9 cellular contexts compared by ENCODE assay signal in the genomic region with DNA sequence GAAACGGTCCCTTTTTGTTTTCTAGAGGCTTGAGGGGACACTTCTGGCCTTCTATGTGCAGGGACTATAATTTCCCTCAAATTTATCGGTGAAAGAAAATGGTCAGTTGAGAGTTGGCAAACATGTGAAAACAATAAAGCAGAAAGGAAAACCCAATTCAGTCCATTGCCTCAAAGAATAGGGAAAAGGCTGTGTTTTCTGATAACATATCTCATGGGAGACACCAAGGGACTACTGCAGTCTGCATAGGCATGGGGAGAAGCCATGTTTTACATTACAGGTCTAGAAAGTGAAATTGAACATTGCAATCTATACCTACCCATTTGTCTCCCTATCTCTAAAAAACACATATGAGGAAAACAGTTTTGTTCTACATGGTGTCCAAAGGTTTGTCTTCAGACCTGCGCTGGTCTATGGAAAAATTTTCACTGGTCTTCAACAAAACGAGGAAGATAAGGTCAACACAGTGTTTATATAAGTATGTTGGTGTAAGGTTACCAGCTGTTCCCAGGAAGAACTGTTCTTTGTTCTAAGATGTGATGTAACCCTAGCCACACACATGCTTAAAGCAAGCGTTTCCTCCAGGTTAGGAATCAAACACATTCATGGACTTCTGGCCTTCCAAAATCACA.
DNase-seq lines count a peak whose midpoint lies in the region; ATAC-seq, FAIRE-seq and TF ChIP-seq lines count a peak whose summit lies in the region.
"Had no signal": no experiment of that assay in that cellular context is flagged by ENCODE, and none has a peak within 500 bp of the region (broad histone marks: within the 10 kb centered on the region; RNA-seq: fewer than 3 reads in every experiment).

No MANE protein-coding gene starts in this region.

- in situ Hi-C loops in K562 (cut with MboI) = no loop called here

- H3K9me3 ChIP-seq in K562 (replicated peaks; ENCODE audit: control insufficient read depth, insufficient read depth, low read depth, low read length) = peaks cover 5% of the 10 kb centered on the region; the same call in 1 of the 2 replicates
- no peaks in the 10 kb centered on the region for H3K9me3 ChIP-seq in mesenchymal stem cell (ENCODE audit: control insufficient read depth, low read length)

- no peaks in the 10 kb centered on the region for H4K20me1 ChIP-seq in K562 (replicated peaks; ENCODE audit: control insufficient read depth, insufficient read depth, low read length)

- WGBS in K562 (ENCODE audit: insufficient coverage, low coverage, missing lambda C conversion rate) = 4% methylated on average over 5 of the region's 5 CpGs
- 60% methylated on average over 5 of the region's 5 CpGs for WGBS in mesenchymal stem cell

- H3K18ac ChIP-seq in mesenchymal stem cell (ENCODE audit: low read depth in 1 of 2, low read length in 2 of 2) = peak overlapping the region in 1 of 2 experiments; percentile 54

- H2AFZ ChIP-seq in K562 (ENCODE audit: low read depth, low read length) (peak overlapping the region; percentile 89), mesenchymal stem cell (ENCODE audit: low read depth, low read length) (no peak overlapping the region)

- H3K36me3 ChIP-seq in K562 (ENCODE audit: control insufficient read depth, insufficient read depth, low read length) = no peaks in the 10 kb centered on the region; the same call in 2 of the 3 replicates
- no peaks in the 10 kb centered on the region for H3K36me3 ChIP-seq in mesenchymal stem cell (ENCODE audit: control insufficient read depth in 1 of 2, insufficient read depth in 2 of 2, low read depth in 1 of 2, low read length in 2 of 2)

- peaks cover 2% of the 10 kb centered on the region for H3K79me1 ChIP-seq in mesenchymal stem cell (replicated peaks; ENCODE audit: low read length, poor library complexity, severe bottlenecking)

- no peak overlapping the region for H3K4ac ChIP-seq in mesenchymal stem cell (ENCODE audit: low read depth in 1 of 2, low read length in 2 of 2)

- peak overlapping the region; percentile 81 for H3K27ac ChIP-seq in K562 (ENCODE audit: extremely low read depth, low read depth, low read length)
- peak overlapping the region; percentile 28 for H3K27ac ChIP-seq in mesenchymal stem cell (ENCODE audit: low read length, poor library complexity, severe bottlenecking)

- no peaks in the 10 kb centered on the region for H3K27me3 ChIP-seq in K562 (ENCODE audit: control insufficient read depth in 2 of 2, insufficient read depth in 2 of 2, low read length in 2 of 2)
- H3K27me3 ChIP-seq in mesenchymal stem cell (ENCODE audit: control insufficient read depth in 1 of 2, insufficient read depth in 1 of 2, low read length in 2 of 2) = no peaks in the 10 kb centered on the region

- no peak overlapping the region for H4K8ac ChIP-seq in mesenchymal stem cell (ENCODE audit: low read length)

- no peak for TF ChIP-seq CTCF in K562 (IDR thresholded peaks at IDR 0.05 in 2 of 3, conservative IDR thresholded peaks at IDR 0.05 in 1 of 3; ENCODE audit: insufficient read depth in 2 of 3, low read depth in 1 of 3, low read length in 3 of 3)

- no TSS peak for BruUV-seq in K562 (replicated peaks; lab: Mats Ljungman, UMichigan)

- TF ChIP-seq EP300 in K562 (IDR thresholded peaks at IDR 0.05; ENCODE audit: low read length) = peak; percentile 24

- H3K4me2 ChIP-seq in K562 (ENCODE audit: insufficient read depth, low read length) (peak overlapping the region; percentile 31; the same call in 1 of the 2 replicates), mesenchymal stem cell (ENCODE audit: low read length, poor library complexity, severe bottlenecking) (no peak overlapping the region)

- CTCF ChIA-PET in K562 (lab: Yijun Ruan, JAX; ENCODE audit: low intra/inter-chr PET ratio) = no interaction called here

- no peak overlapping the region for H2BK12ac ChIP-seq in mesenchymal stem cell (ENCODE audit: low read length in 2 of 2)

- peak overlapping the region in 1 of 2 experiments; percentile 57 for H3K14ac ChIP-seq in mesenchymal stem cell (ENCODE audit: low read length in 2 of 2)

- H3K4me1 ChIP-seq in K562 (replicated peaks in 1 of 2; ENCODE audit: control insufficient read depth in 2 of 2, insufficient read depth in 2 of 2, low read length in 2 of 2) = peaks cover 6 to 37% of the 10 kb centered on the region in 2 experiments; a peak in 3 of 5 replicates
- H3K4me1 ChIP-seq in mesenchymal stem cell (ENCODE audit: control insufficient read depth, insufficient read depth, low read depth, low read length) = peaks cover 10% of the 10 kb centered on the region

- no peaks in the 10 kb centered on the region for H3K9me1 ChIP-seq in K562 (ENCODE audit: control insufficient read depth, insufficient read depth, low read length)

- H2AK5ac ChIP-seq in mesenchymal stem cell (ENCODE audit: low read length, severe bottlenecking) = peak overlapping the region; percentile 67

- peak; percentile 67 for ATAC-seq in K562
- no peak for ATAC-seq in GM18517 (IDR thresholded peaks at IDR 0.05; ENCODE audit: unreplicated experiment)
- ATAC-seq in GM18867 (IDR thresholded peaks at IDR 0.05; ENCODE audit: unreplicated experiment) = no peak

- H4K91ac ChIP-seq in mesenchymal stem cell (ENCODE audit: low read length) = peak overlapping the region; percentile 61

- no peak overlapping the region for H3K23ac ChIP-seq in mesenchymal stem cell (ENCODE audit: low read length in 2 of 2)

- H3K4me3 ChIP-seq in K562 = no peak overlapping the region
- no peak overlapping the region for H3K4me3 ChIP-seq in mesenchymal stem cell (ENCODE audit: insufficient read depth in 1 of 2, low read depth in 1 of 2, low read length in 2 of 2)

- no peak for TF ChIP-seq POLR2A in K562 (conservative IDR thresholded peaks at IDR 0.05)

- no peak for TF ChIP-seq RAD21 in K562 (CRISPR knock-in tag; conservative IDR thresholded peaks at IDR 0.05 in 1 of 2, IDR thresholded peaks at IDR 0.05 in 1 of 2)

- peak; percentile 46 for FAIRE-seq in K562 (lab: Jason Lieb, UNC)

- DNase-seq in DMS53 treated with DMSO at 0.1 percent for 48 hours (lab: John Stamatoyannopoulos, UW; ENCODE audit: unreplicated experiment) (peak; percentile 73), NCI-H146 (lab: John Stamatoyannopoulos, UW) (peak; percentile 86), K562 (ENCODE audit: extremely low read depth in 1 of 4, low spot score in 3 of 4) (peak; percentile 16 to 60 (median 26)), mesenchymal stem cell (peak; percentile 72), hepatic stellate cell (ENCODE audit: low spot score) (no peak)
- no peak for DNase-seq in central memory CD4-positive, alpha-beta T cell
- DNase-seq: activated naive CD4-positive, alpha-beta T cell had no signal

- peak overlapping the region; percentile 34 for H2BK120ac ChIP-seq in mesenchymal stem cell (ENCODE audit: low read depth, low read length)

- H2BK15ac ChIP-seq in mesenchymal stem cell (ENCODE audit: low read depth, poor library complexity, severe bottlenecking) = no peak overlapping the region

- peak overlapping the region in 1 of 2 experiments; percentile 50; a peak in 2 of 4 replicates for H3K9ac ChIP-seq in K562 (ENCODE audit: insufficient read depth in 1 of 2, low read depth in 2 of 2, low read length in 2 of 2)
- no peak overlapping the region for H3K9ac ChIP-seq in mesenchymal stem cell (ENCODE audit: low read length)

- intact Hi-C loops in K562 (cut with micrococcal nuclease) = loop anchor here (5.0 kb wide), 1 partner anchor 61 kb away; no protein-coding TSS in a partner anchor

- no peak overlapping the region for H2BK5ac ChIP-seq in mesenchymal stem cell (ENCODE audit: low read depth, low read length, poor library complexity, severe bottlenecking)

- no peaks in the 10 kb centered on the region for H3K79me2 ChIP-seq in K562 (ENCODE audit: control insufficient read depth, insufficient read depth, low read length)

- POLR2A ChIA-PET in K562 (lab: Yijun Ruan, JAX) = interaction anchor here (0.7 kb wide), 1 partner anchor 38 kb away, joined by 3 read pairs; no protein-coding TSS in a partner anchor

TF ChIP-seq in K562, 482 proteins besides CTCF, POLR2A, EP300 and RAD21 (continues in another document):
- TF ChIP-seq ZNF586 (CRISPR knock-in tag; conservative IDR thresholded peaks at IDR 0.05) (no peak), NFXL1 (CRISPR knock-in tag; IDR thresholded peaks at IDR 0.05) (peak; percentile 68; the same call in 1 of the 2 replicates), GABPB2 (CRISPR knock-in tag; conservative IDR thresholded peaks at IDR 0.05) (no peak), TGIF2 (CRISPR knock-in tag; IDR thresholded peaks at IDR 0.05) (no peak), BCOR (IDR thresholded peaks at IDR 0.05) (no peak), RNF2 (IDR thresholded peaks at IDR 0.05) (no peak), DPF2 (IDR thresholded peaks at IDR 0.05) (peak; percentile 39; the same call in 1 of the 2 replicates), SMARCA4 (IDR thresholded peaks at IDR 0.05) (0 out of 2 replicates have a peak, but pooled peaks have one; percentile 30), SMAD4 (CRISPR knock-in tag; conservative IDR thresholded peaks at IDR 0.05) (peak; percentile 83), FOXK2 (conservative IDR thresholded peaks at IDR 0.05 in 1 of 2, IDR thresholded peaks at IDR 0.05 in 1 of 2; ENCODE audit: low read depth in 2 of 2) (peak in 1 of 2 experiments; percentile 52; a peak in 2 of 4 replicates), NRF1 (conservative IDR thresholded peaks at IDR 0.05 in 1 of 2, IDR thresholded peaks at IDR 0.05 in 1 of 2) (peak; percentile 33 to 51; a peak in 3 of 4 replicates)

Comparison
In these comparisons a context has a peak if more than half of its experiments do, and no peak if none do; other contexts are left out.
1. DNase-seq: peak in DMS53 treated with DMSO at 0.1 percent for 48 hours (single experiment), NCI-H146 (single experiment), K562 (4 of 4) and mesenchymal stem cell (single experiment); none in central memory CD4-positive, alpha-beta T cell (single experiment) and hepatic stellate cell (single experiment).